ENCODE assay signal across 26 cellular contexts in genomic region chr1:182861994-182862393, GRCh38. TPM values are rescaled to one million over a fixed set of nuclear protein-coding genes. Genes with fewer than 3 reads are reported as not detected.
DNase-seq lines count a peak whose midpoint lies in the region; ATAC-seq lines count a peak whose summit lies in the region.
"Had no signal": no experiment of that assay in that cellular context is flagged by ENCODE, and none has a peak within 500 bp of the region (broad histone marks: within the 10 kb centered on the region; RNA-seq: fewer than 3 reads in every experiment).

No MANE protein-coding gene starts in this region.

- ATAC-seq in HG02840 (IDR thresholded peaks at IDR 0.05; ENCODE audit: low FRiP score, unreplicated experiment), result no peak
- ATAC-seq: effector memory CD8-positive, alpha-beta T cell; mucosa of descending colon; psoas muscle; T-helper 17 cell had no signal

- no peak for DNase-seq in activated CD4-positive, alpha-beta T cell treated with anti-CD3 and anti-CD28 coated beads, Interleukin-2, amount 10 ng/mL, durations not matched to agents 24 days and 14 days
- no peak for DNase-seq in activated CD4-positive, alpha-beta T cell treated with anti-CD3 and anti-CD28 coated beads for 1 hour
- DNase-seq in EH (ENCODE audit: low read depth) (peak; percentile 36), glomerular visceral epithelial cell (ENCODE audit: extremely low spot score) (peak; percentile 50), NCI-H446 (lab: John Stamatoyannopoulos, UW) (no peak)
- no peak for DNase-seq in activated T-helper 2 cell treated with anti-CD3 and anti-CD28 coated beads, Interferon-gamma antibody, Interleukin-2, Interleukin-4, amounts not matched to agents 10 μg/mL and 5 μg/mL and 100 μg/mL, durations not matched to agents 14 hours and 24 hours and 36 hours (ENCODE audit: low spot score)
- no peak for DNase-seq in activated CD8-positive, alpha-beta memory T cell treated with anti-CD3 and anti-CD28 coated beads, Interleukin-2, amount 50 U/mL, for 48 hours
- DNase-seq: activated B cell treated with CpG ODN at 0.5 μM for 24 hours; adrenal gland; BE2C; Caco-2; effector memory CD8-positive, alpha-beta T cell; esophagus squamous epithelium; glutamatergic neuron; GOT3; mucosa of descending colon; NCI-H1417; NCI-H524 treated with DMSO at 0.1 percent for 48 hours; psoas muscle; SHP77; small intestine; stimulated activated CD4-positive, alpha-beta T cell treated with anti-CD3 and anti-CD28 coated beads, Interleukin-4, amount 100 ng/mL, for 24 hours; substantia nigra; T-helper 17 cell had no signal

- H3K27ac Mint-ChIP-seq in activated CD4-positive, alpha-beta T cell treated with anti-CD3 and anti-CD28 coated beads, Interleukin-2, amount 10 ng/mL, durations not matched to agents 24 days and 14 days, result peak overlapping the region; percentile 51
- H3K27ac Mint-ChIP-seq in activated T-helper 2 cell treated with anti-CD3 and anti-CD28 coated beads, Interferon-gamma antibody, Interleukin-2, Interleukin-4, amounts not matched to agents 10 μg/mL and 5 μg/mL and 100 μg/mL, durations not matched to agents 14 hours and 24 hours and 36 hours, result peak overlapping the region; percentile 67
- H3K27ac Mint-ChIP-seq: activated B cell treated with CpG ODN at 0.5 μM for 24 hours; effector memory CD8-positive, alpha-beta T cell; T-helper 17 cell had no signal

- peaks cover 26% of the 10 kb centered on the region for H3K4me1 Mint-ChIP-seq in activated CD4-positive, alpha-beta T cell treated with anti-CD3 and anti-CD28 coated beads, Interleukin-2, amount 10 ng/mL, durations not matched to agents 24 days and 14 days
- peaks cover 19% of the 10 kb centered on the region for H3K4me1 Mint-ChIP-seq in activated T-helper 2 cell treated with anti-CD3 and anti-CD28 coated beads, Interferon-gamma antibody, Interleukin-2, Interleukin-4, amounts not matched to agents 10 μg/mL and 5 μg/mL and 100 μg/mL, durations not matched to agents 14 hours and 24 hours and 36 hours (ENCODE audit: low read depth)
- H3K4me1 Mint-ChIP-seq: activated B cell treated with CpG ODN at 0.5 μM for 24 hours, neural crest cell had no signal

- intact Hi-C loops in activated CD4-positive, alpha-beta T cell treated with anti-CD3 and anti-CD28 coated beads, Interleukin-2, amount 10 ng/mL, durations not matched to agents 24 days and 14 days (cut with micrococcal nuclease), result loop anchor here (2.0 kb wide), 1 partner anchor 15 kb away; no protein-coding TSS in a partner anchor
- intact Hi-C loops in activated T-helper 2 cell treated with anti-CD3 and anti-CD28 coated beads, Interferon-gamma antibody, Interleukin-2, Interleukin-4, amounts not matched to agents 10 μg/mL and 5 μg/mL and 100 μg/mL, durations not matched to agents 14 hours and 24 hours and 36 hours (cut with micrococcal nuclease), result no loop called here

- no peaks in the 10 kb centered on the region for H3K27me3 Mint-ChIP-seq in activated CD4-positive, alpha-beta T cell treated with anti-CD3 and anti-CD28 coated beads, Interleukin-2, amount 10 ng/mL, durations not matched to agents 24 days and 14 days
- no peaks in the 10 kb centered on the region for H3K27me3 Mint-ChIP-seq in activated T-helper 2 cell treated with anti-CD3 and anti-CD28 coated beads, Interferon-gamma antibody, Interleukin-2, Interleukin-4, amounts not matched to agents 10 μg/mL and 5 μg/mL and 100 μg/mL, durations not matched to agents 14 hours and 24 hours and 36 hours (ENCODE audit: low read depth)
- H3K27me3 Mint-ChIP-seq: activated B cell treated with CpG ODN at 0.5 μM for 24 hours; effector memory CD8-positive, alpha-beta T cell; T-helper 17 cell had no signal

- H3K36me3 Mint-ChIP-seq in activated CD4-positive, alpha-beta T cell treated with anti-CD3 and anti-CD28 coated beads, Interleukin-2, amount 10 ng/mL, durations not matched to agents 24 days and 14 days (ENCODE audit: low read depth), result peaks cover 85% of the 10 kb centered on the region
- peaks cover 93% of the 10 kb centered on the region for H3K36me3 Mint-ChIP-seq in activated T-helper 2 cell treated with anti-CD3 and anti-CD28 coated beads, Interferon-gamma antibody, Interleukin-2, Interleukin-4, amounts not matched to agents 10 μg/mL and 5 μg/mL and 100 μg/mL, durations not matched to agents 14 hours and 24 hours and 36 hours (ENCODE audit: low read depth)

- H3K9me3 Mint-ChIP-seq in activated CD4-positive, alpha-beta T cell treated with anti-CD3 and anti-CD28 coated beads, Interleukin-2, amount 10 ng/mL, durations not matched to agents 24 days and 14 days, result no peaks in the 10 kb centered on the region
- no peaks in the 10 kb centered on the region for H3K9me3 Mint-ChIP-seq in activated T-helper 2 cell treated with anti-CD3 and anti-CD28 coated beads, Interferon-gamma antibody, Interleukin-2, Interleukin-4, amounts not matched to agents 10 μg/mL and 5 μg/mL and 100 μg/mL, durations not matched to agents 14 hours and 24 hours and 36 hours
- H3K9me3 Mint-ChIP-seq: activated B cell treated with CpG ODN at 0.5 μM for 24 hours; effector memory CD8-positive, alpha-beta T cell; neural crest cell had no signal

- no peak overlapping the region for H3K4me3 Mint-ChIP-seq in activated CD4-positive, alpha-beta T cell treated with anti-CD3 and anti-CD28 coated beads, Interleukin-2, amount 10 ng/mL, durations not matched to agents 24 days and 14 days
- no peak overlapping the region for H3K4me3 Mint-ChIP-seq in activated T-helper 2 cell treated with anti-CD3 and anti-CD28 coated beads, Interferon-gamma antibody, Interleukin-2, Interleukin-4, amounts not matched to agents 10 μg/mL and 5 μg/mL and 100 μg/mL, durations not matched to agents 14 hours and 24 hours and 36 hours (ENCODE audit: low read depth)
- H3K4me3 Mint-ChIP-seq: activated B cell treated with CpG ODN at 0.5 μM for 24 hours; effector memory CD8-positive, alpha-beta T cell; neural crest cell; T-helper 17 cell had no signal

RNA-seq across cellular contexts. Expression of gene DHX9, which starts 22.8 kb away (rescaled TPM):
- total RNA-seq in activated CD4-positive, alpha-beta T cell treated with anti-CD3 and anti-CD28 coated beads, Interleukin-2, amount 10 ng/mL, durations not matched to agents 24 days and 14 days, result 344 and 355 TPM in 2 replicates
- total RNA-seq in activated T-helper 2 cell treated with anti-CD3 and anti-CD28 coated beads, Interferon-gamma antibody, Interleukin-2, Interleukin-4, amounts not matched to agents 10 μg/mL and 5 μg/mL and 100 μg/mL, durations not matched to agents 14 hours and 24 hours and 36 hours, result 302 and 322 TPM in 2 replicates

Comparison
In these comparisons a context has a peak if more than half of its experiments do, and no peak if none do; other contexts are left out.
1. DNase-seq: peak in EH (single experiment) and glomerular visceral epithelial cell (single experiment); none in activated CD4-positive, alpha-beta T cell treated with anti-CD3 and anti-CD28 coated beads, Interleukin-2, amount 10 ng/mL, durations not matched to agents 24 days and 14 days (single experiment), activated CD4-positive, alpha-beta T cell treated with anti-CD3 and anti-CD28 coated beads for 1 hour (single experiment), activated T-helper 2 cell treated with anti-CD3 and anti-CD28 coated beads, Interferon-gamma antibody, Interleukin-2, Interleukin-4, amounts not matched to agents 10 μg/mL and 5 μg/mL and 100 μg/mL, durations not matched to agents 14 hours and 24 hours and 36 hours (single experiment), activated CD8-positive, alpha-beta memory T cell treated with anti-CD3 and anti-CD28 coated beads, Interleukin-2, amount 50 U/mL, for 48 hours (single experiment) and NCI-H446 (0 of 2).